In genomic region chr12:94596596-94596995, GRCh38 we compare ENCODE assay signal across 16 cellular contexts. TPM values are rescaled to one million over a fixed set of nuclear protein-coding genes. Genes with fewer than 3 reads are reported as not detected.
DNase-seq lines count a peak whose midpoint lies in the region; ATAC-seq, FAIRE-seq and TF ChIP-seq lines count a peak whose summit lies in the region.
"Had no signal": no experiment of that assay in that cellular context is flagged by ENCODE, and none has a peak within 500 bp of the region (broad histone marks: within the 10 kb centered on the region; RNA-seq: fewer than 3 reads in every experiment).

No MANE protein-coding gene starts in this region.

- H3K27me3 ChIP-seq in bronchial epithelial cell (ENCODE audit: control insufficient read depth, insufficient read depth, low read length) (no peaks in the 10 kb centered on the region), esophagus muscularis mucosa (no peaks in the 10 kb centered on the region)
- H3K27me3 ChIP-seq: suprapubic skin had no signal

- no peak for ATAC-seq in HG03460 (IDR thresholded peaks at IDR 0.05; ENCODE audit: unreplicated experiment)
- no peak for ATAC-seq in HG02981 (IDR thresholded peaks at IDR 0.05; ENCODE audit: unreplicated experiment)
- ATAC-seq: CD8-positive, alpha-beta T cell; SK-N-SH treated with all-trans-retinoic acid at 6 μM for 48 hours had no signal

- H3K27ac ChIP-seq in esophagus muscularis mucosa (replicated peaks in 1 of 4) = no peak overlapping the region
- H3K27ac ChIP-seq: suprapubic skin had no signal

- H3K36me3 ChIP-seq in bronchial epithelial cell (ENCODE audit: control insufficient read depth, insufficient read depth, low read length) (no peaks in the 10 kb centered on the region), esophagus muscularis mucosa (no peaks in the 10 kb centered on the region)
- H3K36me3 ChIP-seq: suprapubic skin had no signal

- FAIRE-seq in bronchial epithelial cell (lab: Jason Lieb, UNC) (no peak), GM12891 (lab: Jason Lieb, UNC) (no peak)
- FAIRE-seq: H1 had no signal

- intact Hi-C loops in esophagus muscularis mucosa (cut with DNase I) = no loop called here

- TF ChIP-seq EP300 in esophagus muscularis mucosa (IDR thresholded peaks at IDR 0.05) = no peak

- TF ChIP-seq CTCF in bronchial epithelial cell (IDR thresholded peaks at IDR 0.05; ENCODE audit: insufficient read depth, low read length, severe bottlenecking) (no peak), esophagus muscularis mucosa (IDR thresholded peaks at IDR 0.05) (no peak)

- H3K9me3 ChIP-seq in esophagus muscularis mucosa = no peaks in the 10 kb centered on the region
- H3K9me3 ChIP-seq: suprapubic skin had no signal

- peaks cover 8 to 55% (median 45%) of the 10 kb centered on the region in 4 donors for H3K4me1 ChIP-seq in esophagus muscularis mucosa
- H3K4me1 ChIP-seq: suprapubic skin had no signal

- TF ChIP-seq POLR2A in GM12891 (IDR thresholded peaks at IDR 0.05; ENCODE audit: low read depth, low read length) (no peak), esophagus muscularis mucosa (IDR thresholded peaks at IDR 0.05; ENCODE audit: low read depth) (no peak)

- peak; percentile 95 for DNase-seq in DMS53 treated with DMSO at 0.1 percent for 48 hours (lab: John Stamatoyannopoulos, UW; ENCODE audit: unreplicated experiment)
- peak; percentile 63 for DNase-seq in NCI-H1105 (lab: John Stamatoyannopoulos, UW)
- peak; percentile 54 for DNase-seq in bronchial epithelial cell (ENCODE audit: low read depth)
- DNase-seq in myocyte (ENCODE audit: low read depth) = peak; percentile 91
- DNase-seq in GM12891 (ENCODE audit: insufficient read length, low spot score) = no peak
- no peak for DNase-seq in esophagus muscularis mucosa (ENCODE audit: extremely low spot score)
- DNase-seq: activated CD4-positive, alpha-beta T cell treated with anti-CD3 and anti-CD28 coated beads for 4 hours; activated gamma-delta T cell treated with Interleukin-2 at 50 U/mL for 16 hours; anterior cingulate cortex; CD8-positive, alpha-beta T cell; NCI-H446 treated with DMSO at 0.1 percent for 48 hours had no signal

- H3K4me3 ChIP-seq in bronchial epithelial cell (ENCODE audit: low read depth, low read length) (no peak overlapping the region), esophagus muscularis mucosa (no peak overlapping the region)
- H3K4me3 ChIP-seq: suprapubic skin had no signal

- 77% methylated on average over 2 of the region's 2 CpGs for WGBS in esophagus muscularis mucosa

TF ChIP-seq in GM12891, 5 proteins besides CTCF, POLR2A, EP300 and RAD21:
- TF ChIP-seq PAX5 (IDR thresholded peaks at IDR 0.05; ENCODE audit: insufficient read depth, low read length, severe bottlenecking) = no peak
- no peak for TF ChIP-seq SPI1 (IDR thresholded peaks at IDR 0.05; ENCODE audit: low read depth, low read length)
- no peak for TF ChIP-seq TAF1 (IDR thresholded peaks at IDR 0.05; ENCODE audit: low read depth, low read length)
- no peak for TF ChIP-seq POU2F2 (IDR thresholded peaks at IDR 0.05; ENCODE audit: low read depth, low read length)
- TF ChIP-seq POLR2AphosphoS5 (IDR thresholded peaks at IDR 0.05; ENCODE audit: low read depth, low read length) = no peak

RNA-seq across cellular contexts. Expression of gene TMCC3, which starts 53.8 kb away (rescaled TPM):
- 5.8 and 8.8 TPM in 2 replicates for total RNA-seq in bronchial epithelial cell
- 6.0 and 10.5 TPM in 2 replicates for total RNA-seq in myocyte
- polyA plus RNA-seq in myocyte (2012) = 1.3 TPM
- 8.1 TPM for polyA plus RNA-seq in GM12891 (2012; ENCODE audit: low read depth, missing spikeins)
- 10 to 100 TPM; 17.0 to 30.5 (median 19.5) TPM for total RNA-seq in esophagus muscularis mucosa

Comparison
In these comparisons a context has a peak if more than half of its experiments do, and no peak if none do; other contexts are left out.
1. DNase-seq: peak in DMS53 treated with DMSO at 0.1 percent for 48 hours (single experiment), NCI-H1105 (single experiment), bronchial epithelial cell (single experiment) and myocyte (single experiment); none in GM12891 (single experiment) and esophagus muscularis mucosa (single experiment).